Comparison of ENCODE assay signal across 2 cellular contexts in the genomic region with DNA sequence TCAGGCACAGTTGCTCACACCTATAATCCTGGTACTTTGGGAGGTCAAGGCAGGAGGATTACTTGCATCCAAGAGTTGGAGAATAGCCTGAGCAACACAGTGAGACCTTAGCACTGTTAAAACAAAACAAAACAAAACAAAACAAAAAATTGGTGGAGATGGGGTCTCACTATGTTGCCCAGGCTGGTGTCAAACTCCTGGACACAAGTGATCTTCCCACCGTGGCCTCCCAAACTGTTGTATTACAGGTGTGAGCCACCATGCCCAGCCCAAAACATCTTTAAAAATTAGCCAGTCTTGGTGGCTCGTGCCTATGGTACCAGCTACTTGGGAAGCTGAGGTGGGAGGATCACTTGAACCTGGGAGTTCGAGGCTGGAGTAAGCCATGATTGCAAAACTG.
TF ChIP-seq lines count a peak whose summit lies in the region.

No MANE protein-coding gene starts in this region.

TF ChIP-seq in HEK293, 187 proteins besides CTCF, POLR2A, EP300 and RAD21 (continued from another document):
- TF ChIP-seq, protein P1, sequence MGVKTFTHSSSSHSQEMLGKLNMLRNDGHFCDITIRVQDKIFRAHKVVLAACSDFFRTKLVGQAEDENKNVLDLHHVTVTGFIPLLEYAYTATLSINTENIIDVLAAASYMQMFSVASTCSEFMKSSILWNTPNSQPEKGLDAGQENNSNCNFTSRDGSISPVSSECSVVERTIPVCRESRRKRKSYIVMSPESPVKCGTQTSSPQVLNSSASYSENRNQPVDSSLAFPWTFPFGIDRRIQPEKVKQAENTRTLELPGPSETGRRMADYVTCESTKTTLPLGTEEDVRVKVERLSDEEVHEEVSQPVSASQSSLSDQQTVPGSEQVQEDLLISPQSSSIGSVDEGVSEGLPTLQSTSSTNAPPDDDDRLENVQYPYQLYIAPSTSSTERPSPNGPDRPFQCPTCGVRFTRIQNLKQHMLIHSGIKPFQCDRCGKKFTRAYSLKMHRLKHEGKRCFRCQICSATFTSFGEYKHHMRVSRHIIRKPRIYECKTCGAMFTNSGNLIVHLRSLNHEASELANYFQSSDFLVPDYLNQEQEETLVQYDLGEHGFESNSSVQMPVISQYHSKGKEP (tag by site-specific recombination; IDR thresholded peaks at IDR 0.05), result no peak
- peak; percentile 93; the same call in 1 of the 2 replicates for TF ChIP-seq ZNF121 (tag by site-specific recombination; IDR thresholded peaks at IDR 0.05)

TF ChIP-seq in SK-N-SH treated with all-trans-retinoic acid at 6 μM for 48 hours, 23 proteins besides CTCF, POLR2A, EP300 and RAD21:
- TF ChIP-seq CREB5 (CRISPR knock-in tag; IDR thresholded peaks at IDR 0.05; ENCODE audit: low read depth) (no peak), RARB (CRISPR knock-in tag; IDR thresholded peaks at IDR 0.05) (no peak), TCF4 (CRISPR knock-in tag; IDR thresholded peaks at IDR 0.05; ENCODE audit: borderline replicate concordance) (no peak), ESRRG (CRISPR knock-in tag; IDR thresholded peaks at IDR 0.05) (no peak), CSRNP3 (CRISPR knock-in tag; IDR thresholded peaks at IDR 0.05) (no peak), ZNF70 (CRISPR knock-in tag; IDR thresholded peaks at IDR 0.05) (no peak), CSDC2 (CRISPR knock-in tag; IDR thresholded peaks at IDR 0.05) (no peak), ZNF8 (CRISPR knock-in tag; IDR thresholded peaks at IDR 0.05) (no peak)
